In genomic region chr1:21278898-21279819, GRCh38 we compare ENCODE assay signal across 10 cellular contexts. TPM values are rescaled to one million over a fixed set of nuclear protein-coding genes. Genes with fewer than 3 reads are reported as not detected.
A peak's percentile ranks its signal among the peaks of the same experiment; 100 is the strongest.
DNase-seq lines count a peak whose midpoint lies in the region; ATAC-seq, FAIRE-seq and TF ChIP-seq lines count a peak whose summit lies in the region.
"Had no signal": no experiment of that assay in that cellular context is flagged by ENCODE, and none has a peak within 500 bp of the region (broad histone marks: within the 10 kb centered on the region; RNA-seq: fewer than 3 reads in every experiment).

No MANE protein-coding gene starts in this region.

- no peak overlapping the region for H4K91ac ChIP-seq in neuronal stem cell (ENCODE audit: low read depth, low read length, poor library complexity)

- no peak for ATAC-seq in A549

- TF ChIP-seq POLR2A in A549 (IDR thresholded peaks at IDR 0.05; ENCODE audit: low read length), result no peak

- H3K14ac ChIP-seq in neuronal stem cell (ENCODE audit: low read length), result no peak overlapping the region

- POLR2A ChIA-PET in A549 (lab: Yijun Ruan, JAX), result interaction anchor here (1.0 kb wide), 1 partner anchor 17 kb away, joined by 3 read pairs; no protein-coding TSS in a partner anchor

- H3K4me1 ChIP-seq in A549 (peaks cover 38% of the 10 kb centered on the region), SJCRH30 (peaks cover 44% of the 10 kb centered on the region), esophagus (ENCODE audit: control insufficient read depth in 2 of 2, insufficient read depth in 2 of 2, low read length in 1 of 2) (peaks cover 10 to 19% of the 10 kb centered on the region in 2 donors), neuronal stem cell (ENCODE audit: control insufficient read depth in 2 of 2, insufficient read depth in 1 of 2, low read depth in 1 of 2, low read length in 2 of 2) (peaks cover 17 to 32% of the 10 kb centered on the region in 2 donors), MM.1S (ENCODE audit: low read length) (no peaks in the 10 kb centered on the region)

- H3K27ac ChIP-seq in A549 (peak overlapping the region; percentile 50 to 66; a peak in 3 of 6 replicates), SJCRH30 (peak overlapping the region; percentile 84), esophagus (ENCODE audit: low read depth in 2 of 2, low read length in 1 of 2) (peak overlapping the region; percentile 67 to 73), neuronal stem cell (replicated peaks; ENCODE audit: low read length) (no peak overlapping the region), MM.1S (ENCODE audit: low read length) (no peak overlapping the region)

- peak overlapping the region; percentile 88 for H2BK12ac ChIP-seq in neuronal stem cell (ENCODE audit: low read length)

- H4K8ac ChIP-seq in neuronal stem cell (ENCODE audit: low read depth, low read length), result no peak overlapping the region

- no peaks in the 10 kb centered on the region for H3K9me2 ChIP-seq in MM.1S (replicated peaks; ENCODE audit: insufficient read depth, low read length)

- no peaks in the 10 kb centered on the region for H3K79me1 ChIP-seq in neuronal stem cell (ENCODE audit: low read depth, low read length)

- H3K36me3 ChIP-seq in SJCRH30 (peaks cover 10% of the 10 kb centered on the region), esophagus (ENCODE audit: control insufficient read depth in 2 of 2, insufficient read depth in 2 of 2, low read length in 1 of 2) (peaks cover 0 to 3% of the 10 kb centered on the region in 2 donors), neuronal stem cell (replicated peaks in 1 of 2; ENCODE audit: control insufficient read depth in 2 of 2, insufficient read depth in 2 of 2, low read length in 2 of 2) (peaks cover 0 to 3% of the 10 kb centered on the region in 2 donors), MM.1S (replicated peaks; ENCODE audit: insufficient read depth, low read length) (no peaks in the 10 kb centered on the region)

- peak overlapping the region; percentile 76 for H3K18ac ChIP-seq in neuronal stem cell (ENCODE audit: low read length)

- H3F3A ChIP-seq in MM.1S (ENCODE audit: insufficient read depth, low read length), result no peaks in the 10 kb centered on the region

- DNase-seq in A549 (ENCODE audit: low read depth in 1 of 2, low spot score in 1 of 2) (no peak), SJCRH30 (peak; percentile 91 to 93), neuronal stem cell (ENCODE audit: low spot score) (no peak), MM.1S (no peak), inferior parietal cortex (ENCODE audit: extremely low spot score) (no peak), NCI-H146 (lab: John Stamatoyannopoulos, UW) (no peak)
- no peak for DNase-seq in stimulated activated naive CD4-positive, alpha-beta T cell treated with Interleukin-2 at 50 U/mL for 16 hours (lab: John Stamatoyannopoulos, UW)
- DNase-seq: NCI-H524 treated with DMSO at 0.1 percent for 48 hours had no signal

- H2AK5ac ChIP-seq in neuronal stem cell (ENCODE audit: low read depth, low read length), result peak overlapping the region; percentile 51

- H2AFZ ChIP-seq in neuronal stem cell (ENCODE audit: low read length) (no peak overlapping the region), MM.1S (ENCODE audit: low read length) (no peak overlapping the region)

- no peaks in the 10 kb centered on the region; the same call in 1 of the 2 replicates for H3K79me2 ChIP-seq in MM.1S (ENCODE audit: low read length)

- H3K27me3 ChIP-seq in SJCRH30 (no peaks in the 10 kb centered on the region), esophagus (ENCODE audit: control insufficient read depth in 1 of 2, insufficient read depth in 2 of 2, low read length in 2 of 2) (no peaks in the 10 kb centered on the region), neuronal stem cell (ENCODE audit: control insufficient read depth in 3 of 3, insufficient read depth in 3 of 3, low read depth in 1 of 3, low read length in 3 of 3) (peaks cover 0 to 7% (median 0%) of the 10 kb centered on the region in 3 experiments), MM.1S (replicated peaks; ENCODE audit: insufficient read depth, low read length) (no peaks in the 10 kb centered on the region)

- no peak overlapping the region for H3K9ac ChIP-seq in neuronal stem cell (ENCODE audit: low read depth, low read length, poor library complexity)
- H3K9ac ChIP-seq in MM.1S (ENCODE audit: low read length), result no peak overlapping the region

- TF ChIP-seq EP300 in A549 (IDR thresholded peaks at IDR 0.05), result no peak

- H3K4me2 ChIP-seq in A549, result no peak overlapping the region
- no peak overlapping the region for H3K4me2 ChIP-seq in neuronal stem cell (ENCODE audit: insufficient read depth, low read length, poor library complexity, severe bottlenecking)
- no peak overlapping the region for H3K4me2 ChIP-seq in MM.1S (ENCODE audit: low read depth, low read length)

- no peak for TF ChIP-seq RAD21 in A549 (conservative IDR thresholded peaks at IDR 0.05 in 1 of 2, IDR thresholded peaks at IDR 0.05 in 1 of 2)

- WGBS in A549 (ENCODE audit: missing lambda C conversion rate), result 95% methylated on average over 13 of the region's 25 CpGs
- 72 to 77% methylated on average over 23 to 25 of the region's 25 CpGs for WGBS in esophagus, 2 donors
- no CpG with 5 or more reads among the region's 25 CpGs for WGBS in neuronal stem cell (ENCODE audit: extremely low coverage in 2 of 2, insufficient read length in 2 of 2, insufficient replicate concordance in 1 of 2), 2 donors

- H3K23ac ChIP-seq in neuronal stem cell (ENCODE audit: low read depth, low read length, poor library complexity), result no peak overlapping the region

- peak overlapping the region; percentile 4 for H2BK5ac ChIP-seq in neuronal stem cell (ENCODE audit: low read length)

- CTCF ChIA-PET in A549 (lab: Yijun Ruan, JAX), result interaction anchor here (0.8 to 4.7 kb wide), 6 partner anchors 8 to 89 kb away, joined by 3 to 21 read pairs (median 6); partner anchors contain the start of gene ECE1

- no peak overlapping the region for H3K4ac ChIP-seq in neuronal stem cell (ENCODE audit: low read length)

- H4K20me1 ChIP-seq in MM.1S (ENCODE audit: insufficient read depth, low read length), result no peaks in the 10 kb centered on the region

- H3K9me3 ChIP-seq in A549 (no peaks in the 10 kb centered on the region), SJCRH30 (replicated peaks) (no peaks in the 10 kb centered on the region), esophagus (ENCODE audit: control insufficient read depth in 2 of 2, insufficient read depth in 1 of 2, low read depth in 1 of 2, low read length in 1 of 2) (no peaks in the 10 kb centered on the region), neuronal stem cell (replicated peaks in 1 of 2; ENCODE audit: control insufficient read depth in 2 of 2, insufficient read depth in 1 of 2, low read depth in 1 of 2, low read length in 2 of 2) (no peaks in the 10 kb centered on the region), MM.1S (replicated peaks; ENCODE audit: insufficient read depth, low read length) (no peaks in the 10 kb centered on the region)

- no peak for TF ChIP-seq CTCF in A549 (IDR thresholded peaks at IDR 0.05)
- no peak for TF ChIP-seq CTCF in MM.1S (IDR thresholded peaks at IDR 0.05; ENCODE audit: low read length)

- no peak overlapping the region for H2BK120ac ChIP-seq in neuronal stem cell (ENCODE audit: low read depth, low read length)

- no peak overlapping the region for H2BK15ac ChIP-seq in neuronal stem cell (ENCODE audit: low read length)

- H3K4me3 ChIP-seq in A549 (no peak overlapping the region), SJCRH30 (no peak overlapping the region), esophagus (ENCODE audit: low read depth in 1 of 2, low read length in 2 of 2) (no peak overlapping the region), neuronal stem cell (ENCODE audit: low read length in 2 of 2) (no peak overlapping the region), MM.1S (ENCODE audit: low read length) (no peak overlapping the region)

- no peak for FAIRE-seq in A549 (lab: Jason Lieb, UNC)
- FAIRE-seq: D721Med had no signal

TF ChIP-seq in A549, 52 proteins besides CTCF, POLR2A, EP300 and RAD21 (continues in another document):
- TF ChIP-seq CHD2 (IDR thresholded peaks at IDR 0.05; ENCODE audit: low read length, partially characterized antibody), result no peak
- no peak for TF ChIP-seq USF2 (IDR thresholded peaks at IDR 0.05)
- TF ChIP-seq SREBF2 (IDR thresholded peaks at IDR 0.05), result no peak
- TF ChIP-seq FOSB (CRISPR knock-in tag; IDR thresholded peaks at IDR 0.05), result no peak
- TF ChIP-seq RFX5 (IDR thresholded peaks at IDR 0.05), result no peak
- no peak for TF ChIP-seq SMC3 (IDR thresholded peaks at IDR 0.05)
- no peak for TF ChIP-seq MAX (IDR thresholded peaks at IDR 0.05)
- no peak for TF ChIP-seq E2F6 (IDR thresholded peaks at IDR 0.05; ENCODE audit: borderline replicate concordance, low read depth)
- TF ChIP-seq JUN (IDR thresholded peaks at IDR 0.05), result no peak

RNA-seq across cellular contexts. Expression of gene ECE1, which starts 11.1 kb away (rescaled TPM):
- polyA plus RNA-seq in A549 (2011; rRNA removed) (81.8 and 86.4 TPM in 2 replicates), A549 (2017; fragmentation: RNase III; extraction: RNeasy Plus Mini Kit Qiagen cat#74134 plus additional on column Dnase treatment) (40.5 to 53.2 TPM (median 45.7 TPM) in 3 replicates), esophagus (10 to 100 TPM; 12.4 to 14.2 TPM)
- polyA plus RNA-seq in A549 (2012; cell fraction: cytosol; rRNA removed), result 32.0 and 38.7 TPM in 2 replicates
- 55.8 and 74.0 TPM in 2 replicates for polyA plus RNA-seq in A549 (2012; cell fraction: nucleus; rRNA removed)
- 48.6 and 51.8 TPM in 2 replicates for polyA minus RNA-seq in A549 (2011; rRNA and poly(A)+ RNA removed)
- 73.2 and 74.5 TPM in 2 replicates for total RNA-seq in SJCRH30 (2014; rRNA removed; shearing (Covaris generic))
- 10.7 TPM for polyA plus RNA-seq in neuronal stem cell (2013, experiment 1 of 2)
- 10.7 TPM for polyA plus RNA-seq in neuronal stem cell (2013, experiment 2 of 2)

Comparison
In these comparisons a context has a peak if more than half of its experiments do, and no peak if none do; other contexts are left out.
1. DNase-seq: peak in SJCRH30 (2 of 2); none in A549 (0 of 2), neuronal stem cell (single experiment), stimulated activated naive CD4-positive, alpha-beta T cell treated with Interleukin-2 at 50 U/mL for 16 hours (single experiment), MM.1S (single experiment), inferior parietal cortex (single experiment) and NCI-H146 (single experiment).
2. H3K27ac ChIP-seq: peak in A549 (2 of 2), SJCRH30 (single experiment) and esophagus (2 of 2); none in neuronal stem cell (single experiment) and MM.1S (single experiment).